1 cellular context compared by ENCODE assay signal in the genomic region with DNA sequence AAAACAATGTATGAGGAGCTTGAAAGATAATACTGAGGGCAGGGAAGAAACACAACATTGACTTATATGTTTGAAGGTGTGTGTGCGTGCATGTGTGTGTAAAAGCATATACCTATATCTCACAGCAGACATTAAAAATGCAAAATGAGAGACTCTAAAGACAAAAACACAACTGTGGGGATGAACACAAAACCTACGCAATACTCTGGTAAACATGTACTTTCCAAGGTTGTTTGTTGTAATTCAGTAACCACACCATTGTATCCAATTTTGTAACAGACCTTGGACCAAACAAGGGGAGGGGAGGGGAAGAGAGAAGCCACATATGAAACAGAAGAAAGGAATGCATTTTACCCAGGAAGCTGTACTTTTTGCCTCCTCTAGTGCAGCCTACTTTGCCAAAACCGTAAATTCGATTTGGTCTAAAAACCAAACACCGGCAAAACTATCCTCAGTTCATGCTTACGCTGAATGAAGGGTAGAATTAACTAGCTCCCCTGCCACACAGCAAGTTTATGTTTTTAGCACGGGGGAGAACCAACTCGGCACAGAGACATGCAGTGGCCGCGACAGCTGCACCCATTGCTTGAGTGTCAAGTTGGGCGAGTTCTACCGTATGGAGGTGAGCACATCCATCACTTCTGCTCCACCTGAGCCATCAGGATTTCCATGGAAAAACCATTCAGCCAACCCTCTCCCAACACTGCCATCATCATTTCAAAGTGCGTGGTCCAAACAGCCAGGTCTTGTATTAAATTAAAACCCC.
TF ChIP-seq lines count a peak whose summit lies in the region.

No MANE protein-coding gene starts in this region.

TF ChIP-seq in HepG2, 621 proteins besides CTCF, POLR2A, EP300 and RAD21 (continued from another document and continues in another):
- TF ChIP-seq, protein P1, sequence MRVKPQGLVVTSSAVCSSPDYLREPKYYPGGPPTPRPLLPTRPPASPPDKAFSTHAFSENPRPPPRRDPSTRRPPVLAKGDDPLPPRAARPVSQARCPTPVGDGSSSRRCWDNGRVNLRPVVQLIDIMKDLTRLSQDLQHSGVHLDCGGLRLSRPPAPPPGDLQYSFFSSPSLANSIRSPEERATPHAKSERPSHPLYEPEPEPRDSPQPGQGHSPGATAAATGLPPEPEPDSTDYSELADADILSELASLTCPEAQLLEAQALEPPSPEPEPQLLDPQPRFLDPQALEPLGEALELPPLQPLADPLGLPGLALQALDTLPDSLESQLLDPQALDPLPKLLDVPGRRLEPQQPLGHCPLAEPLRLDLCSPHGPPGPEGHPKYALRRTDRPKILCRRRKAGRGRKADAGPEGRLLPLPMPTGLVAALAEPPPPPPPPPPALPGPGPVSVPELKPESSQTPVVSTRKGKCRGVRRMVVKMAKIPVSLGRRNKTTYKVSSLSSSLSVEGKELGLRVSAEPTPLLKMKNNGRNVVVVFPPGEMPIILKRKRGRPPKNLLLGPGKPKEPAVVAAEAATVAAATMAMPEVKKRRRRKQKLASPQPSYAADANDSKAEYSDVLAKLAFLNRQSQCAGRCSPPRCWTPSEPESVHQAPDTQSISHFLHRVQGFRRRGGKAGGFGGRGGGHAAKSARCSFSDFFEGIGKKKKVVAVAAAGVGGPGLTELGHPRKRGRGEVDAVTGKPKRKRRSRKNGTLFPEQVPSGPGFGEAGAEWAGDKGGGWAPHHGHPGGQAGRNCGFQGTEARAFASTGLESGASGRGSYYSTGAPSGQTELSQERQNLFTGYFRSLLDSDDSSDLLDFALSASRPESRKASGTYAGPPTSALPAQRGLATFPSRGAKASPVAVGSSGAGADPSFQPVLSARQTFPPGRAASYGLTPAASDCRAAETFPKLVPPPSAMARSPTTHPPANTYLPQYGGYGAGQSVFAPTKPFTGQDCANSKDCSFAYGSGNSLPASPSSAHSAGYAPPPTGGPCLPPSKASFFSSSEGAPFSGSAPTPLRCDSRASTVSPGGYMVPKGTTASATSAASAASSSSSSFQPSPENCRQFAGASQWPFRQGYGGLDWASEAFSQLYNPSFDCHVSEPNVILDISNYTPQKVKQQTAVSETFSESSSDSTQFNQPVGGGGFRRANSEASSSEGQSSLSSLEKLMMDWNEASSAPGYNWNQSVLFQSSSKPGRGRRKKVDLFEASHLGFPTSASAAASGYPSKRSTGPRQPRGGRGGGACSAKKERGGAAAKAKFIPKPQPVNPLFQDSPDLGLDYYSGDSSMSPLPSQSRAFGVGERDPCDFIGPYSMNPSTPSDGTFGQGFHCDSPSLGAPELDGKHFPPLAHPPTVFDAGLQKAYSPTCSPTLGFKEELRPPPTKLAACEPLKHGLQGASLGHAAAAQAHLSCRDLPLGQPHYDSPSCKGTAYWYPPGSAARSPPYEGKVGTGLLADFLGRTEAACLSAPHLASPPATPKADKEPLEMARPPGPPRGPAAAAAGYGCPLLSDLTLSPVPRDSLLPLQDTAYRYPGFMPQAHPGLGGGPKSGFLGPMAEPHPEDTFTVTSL (CRISPR knock-in tag; IDR thresholded peaks at IDR 0.05; ENCODE audit: borderline replicate concordance) = peak; percentile 92; the same call in 1 of the 2 replicates
- TF ChIP-seq SALL1 (CRISPR knock-in tag; IDR thresholded peaks at IDR 0.05) (peak; percentile 52), ZNF670 (CRISPR knock-in tag; IDR thresholded peaks at IDR 0.05; ENCODE audit: borderline replicate concordance) (peak; percentile 52; the same call in 1 of the 2 replicates), SNAI1 (CRISPR knock-in tag; IDR thresholded peaks at IDR 0.05; ENCODE audit: borderline replicate concordance) (no peak), PRPF4 (IDR thresholded peaks at IDR 0.05; ENCODE audit: low read depth, low read length, poor library complexity, severe bottlenecking) (no peak), MEIS1 (CRISPR knock-in tag; IDR thresholded peaks at IDR 0.05; ENCODE audit: borderline replicate concordance) (no peak), ZNF232 (CRISPR knock-in tag; IDR thresholded peaks at IDR 0.05; ENCODE audit: borderline replicate concordance) (no peak), RXRA (CRISPR knock-in tag; IDR thresholded peaks at IDR 0.05) (0 out of 2 replicates have a peak, but pooled peaks have one; percentile 48), TAF1 (CRISPR knock-in tag; IDR thresholded peaks at IDR 0.05) (peak; percentile 31; the same call in 1 of the 2 replicates), ZBTB3 (CRISPR knock-in tag; IDR thresholded peaks at IDR 0.05; ENCODE audit: borderline replicate concordance, low read depth) (peak; percentile 54; the same call in 1 of the 2 replicates), ZMYM2 (CRISPR knock-in tag; IDR thresholded peaks at IDR 0.05) (peak; percentile 14; the same call in 1 of the 2 replicates), ZNF678 (CRISPR knock-in tag; IDR thresholded peaks at IDR 0.05) (no peak), SRF (IDR thresholded peaks at IDR 0.05; ENCODE audit: low read depth, low read length) (peak; percentile 26; the same call in 1 of the 2 replicates), ETV6 (CRISPR knock-in tag; conservative IDR thresholded peaks at IDR 0.05) (no peak), ZNF878 (CRISPR knock-in tag; IDR thresholded peaks at IDR 0.05) (peak; percentile 77), EHMT2 (IDR thresholded peaks at IDR 0.05; ENCODE audit: borderline replicate concordance, low read depth, low read length) (peak; percentile 73; the same call in 1 of the 2 replicates), ZNF616 (CRISPR knock-in tag; IDR thresholded peaks at IDR 0.05; ENCODE audit: low read depth) (no peak), TSC22D2 (CRISPR knock-in tag; IDR thresholded peaks at IDR 0.05; ENCODE audit: borderline replicate concordance) (no peak), REPIN1 (CRISPR knock-in tag; IDR thresholded peaks at IDR 0.05; ENCODE audit: borderline replicate concordance, low read depth) (peak; percentile 43; the same call in 1 of the 2 replicates), FOXK1 (CRISPR knock-in tag; IDR thresholded peaks at IDR 0.05; ENCODE audit: borderline replicate concordance, low read depth) (peak; percentile 96), NCOA2 (CRISPR knock-in tag; IDR thresholded peaks at IDR 0.05) (peak; percentile 94), ZFP36L2 (CRISPR knock-in tag; IDR thresholded peaks at IDR 0.05) (no peak), BCL6 (CRISPR knock-in tag; IDR thresholded peaks at IDR 0.05) (peak; percentile 95), KDM5A (IDR thresholded peaks at IDR 0.05; ENCODE audit: borderline replicate concordance, low read length) (peak; percentile 31; the same call in 1 of the 2 replicates), ZNF263 (CRISPR knock-in tag; IDR thresholded peaks at IDR 0.05) (peak; percentile 66; the same call in 1 of the 2 replicates), SNAPC2 (CRISPR knock-in tag; IDR thresholded peaks at IDR 0.05) (no peak), RCOR2 (CRISPR knock-in tag; IDR thresholded peaks at IDR 0.05) (peak; percentile 53; the same call in 1 of the 2 replicates), MAZ (IDR thresholded peaks at IDR 0.05; ENCODE audit: borderline replicate concordance, low read depth, low read length) (0 out of 2 replicates have a peak, but pooled peaks have one; percentile 66), MAZ (CRISPR knock-in tag; IDR thresholded peaks at IDR 0.05; ENCODE audit: low read depth) (peak; percentile 67), ZNF776 (CRISPR knock-in tag; IDR thresholded peaks at IDR 0.05) (no peak)
- TF ChIP-seq, protein P2, sequence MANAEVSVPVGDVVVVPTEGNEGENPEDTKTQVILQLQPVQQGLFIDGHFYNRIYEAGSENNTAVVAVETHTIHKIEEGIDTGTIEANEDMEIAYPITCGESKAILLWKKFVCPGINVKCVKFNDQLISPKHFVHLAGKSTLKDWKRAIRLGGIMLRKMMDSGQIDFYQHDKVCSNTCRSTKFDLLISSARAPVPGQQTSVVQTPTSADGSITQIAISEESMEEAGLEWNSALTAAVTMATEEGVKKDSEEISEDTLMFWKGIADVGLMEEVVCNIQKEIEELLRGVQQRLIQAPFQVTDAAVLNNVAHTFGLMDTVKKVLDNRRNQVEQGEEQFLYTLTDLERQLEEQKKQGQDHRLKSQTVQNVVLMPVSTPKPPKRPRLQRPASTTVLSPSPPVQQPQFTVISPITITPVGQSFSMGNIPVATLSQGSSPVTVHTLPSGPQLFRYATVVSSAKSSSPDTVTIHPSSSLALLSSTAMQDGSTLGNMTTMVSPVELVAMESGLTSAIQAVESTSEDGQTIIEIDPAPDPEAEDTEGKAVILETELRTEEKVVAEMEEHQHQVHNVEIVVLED (CRISPR knock-in tag; IDR thresholded peaks at IDR 0.05; ENCODE audit: borderline replicate concordance) = peak; percentile 63; the same call in 1 of the 2 replicates
- TF ChIP-seq, protein P3, sequence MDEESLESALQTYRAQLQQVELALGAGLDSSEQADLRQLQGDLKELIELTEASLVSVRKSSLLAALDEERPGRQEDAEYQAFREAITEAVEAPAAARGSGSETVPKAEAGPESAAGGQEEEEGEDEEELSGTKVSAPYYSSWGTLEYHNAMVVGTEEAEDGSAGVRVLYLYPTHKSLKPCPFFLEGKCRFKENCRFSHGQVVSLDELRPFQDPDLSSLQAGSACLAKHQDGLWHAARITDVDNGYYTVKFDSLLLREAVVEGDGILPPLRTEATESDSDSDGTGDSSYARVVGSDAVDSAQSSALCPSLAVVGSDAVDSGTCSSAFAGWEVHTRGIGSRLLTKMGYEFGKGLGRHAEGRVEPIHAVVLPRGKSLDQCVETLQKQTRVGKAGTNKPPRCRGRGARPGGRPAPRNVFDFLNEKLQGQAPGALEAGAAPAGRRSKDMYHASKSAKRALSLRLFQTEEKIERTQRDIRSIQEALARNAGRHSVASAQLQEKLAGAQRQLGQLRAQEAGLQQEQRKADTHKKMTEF (CRISPR knock-in tag; IDR thresholded peaks at IDR 0.05) = peak; percentile 63; the same call in 1 of the 2 replicates
- TF ChIP-seq, protein P4, sequence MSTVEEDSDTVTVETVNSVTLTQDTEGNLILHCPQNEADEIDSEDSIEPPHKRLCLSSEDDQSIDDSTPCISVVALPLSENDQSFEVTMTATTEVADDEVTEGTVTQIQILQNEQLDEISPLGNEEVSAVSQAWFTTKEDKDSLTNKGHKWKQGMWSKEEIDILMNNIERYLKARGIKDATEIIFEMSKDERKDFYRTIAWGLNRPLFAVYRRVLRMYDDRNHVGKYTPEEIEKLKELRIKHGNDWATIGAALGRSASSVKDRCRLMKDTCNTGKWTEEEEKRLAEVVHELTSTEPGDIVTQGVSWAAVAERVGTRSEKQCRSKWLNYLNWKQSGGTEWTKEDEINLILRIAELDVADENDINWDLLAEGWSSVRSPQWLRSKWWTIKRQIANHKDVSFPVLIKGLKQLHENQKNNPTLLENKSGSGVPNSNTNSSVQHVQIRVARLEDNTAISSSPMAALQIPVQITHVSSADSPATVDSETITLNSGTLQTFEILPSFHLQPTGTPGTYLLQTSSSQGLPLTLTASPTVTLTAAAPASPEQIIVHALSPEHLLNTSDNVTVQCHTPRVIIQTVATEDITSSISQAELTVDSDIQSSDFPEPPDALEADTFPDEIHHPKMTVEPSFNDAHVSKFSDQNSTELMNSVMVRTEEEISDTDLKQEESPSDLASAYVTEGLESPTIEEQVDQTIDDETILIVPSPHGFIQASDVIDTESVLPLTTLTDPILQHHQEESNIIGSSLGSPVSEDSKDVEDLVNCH (CRISPR knock-in tag; IDR thresholded peaks at IDR 0.05) = no peak
- TF ChIP-seq, protein P5, sequence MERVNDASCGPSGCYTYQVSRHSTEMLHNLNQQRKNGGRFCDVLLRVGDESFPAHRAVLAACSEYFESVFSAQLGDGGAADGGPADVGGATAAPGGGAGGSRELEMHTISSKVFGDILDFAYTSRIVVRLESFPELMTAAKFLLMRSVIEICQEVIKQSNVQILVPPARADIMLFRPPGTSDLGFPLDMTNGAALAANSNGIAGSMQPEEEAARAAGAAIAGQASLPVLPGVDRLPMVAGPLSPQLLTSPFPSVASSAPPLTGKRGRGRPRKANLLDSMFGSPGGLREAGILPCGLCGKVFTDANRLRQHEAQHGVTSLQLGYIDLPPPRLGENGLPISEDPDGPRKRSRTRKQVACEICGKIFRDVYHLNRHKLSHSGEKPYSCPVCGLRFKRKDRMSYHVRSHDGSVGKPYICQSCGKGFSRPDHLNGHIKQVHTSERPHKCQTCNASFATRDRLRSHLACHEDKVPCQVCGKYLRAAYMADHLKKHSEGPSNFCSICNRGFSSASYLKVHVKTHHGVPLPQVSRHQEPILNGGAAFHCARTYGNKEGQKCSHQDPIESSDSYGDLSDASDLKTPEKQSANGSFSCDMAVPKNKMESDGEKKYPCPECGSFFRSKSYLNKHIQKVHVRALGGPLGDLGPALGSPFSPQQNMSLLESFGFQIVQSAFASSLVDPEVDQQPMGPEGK (CRISPR knock-in tag; IDR thresholded peaks at IDR 0.05) = peak; percentile 44; the same call in 1 of the 2 replicates
- TF ChIP-seq, protein P6, sequence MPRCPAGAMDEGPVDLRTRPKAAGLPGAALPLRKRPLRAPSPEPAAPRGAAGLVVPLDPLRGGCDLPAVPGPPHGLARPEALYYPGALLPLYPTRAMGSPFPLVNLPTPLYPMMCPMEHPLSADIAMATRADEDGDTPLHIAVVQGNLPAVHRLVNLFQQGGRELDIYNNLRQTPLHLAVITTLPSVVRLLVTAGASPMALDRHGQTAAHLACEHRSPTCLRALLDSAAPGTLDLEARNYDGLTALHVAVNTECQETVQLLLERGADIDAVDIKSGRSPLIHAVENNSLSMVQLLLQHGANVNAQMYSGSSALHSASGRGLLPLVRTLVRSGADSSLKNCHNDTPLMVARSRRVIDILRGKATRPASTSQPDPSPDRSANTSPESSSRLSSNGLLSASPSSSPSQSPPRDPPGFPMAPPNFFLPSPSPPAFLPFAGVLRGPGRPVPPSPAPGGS (CRISPR knock-in tag; IDR thresholded peaks at IDR 0.05) = no peak
- TF ChIP-seq, protein P7, sequence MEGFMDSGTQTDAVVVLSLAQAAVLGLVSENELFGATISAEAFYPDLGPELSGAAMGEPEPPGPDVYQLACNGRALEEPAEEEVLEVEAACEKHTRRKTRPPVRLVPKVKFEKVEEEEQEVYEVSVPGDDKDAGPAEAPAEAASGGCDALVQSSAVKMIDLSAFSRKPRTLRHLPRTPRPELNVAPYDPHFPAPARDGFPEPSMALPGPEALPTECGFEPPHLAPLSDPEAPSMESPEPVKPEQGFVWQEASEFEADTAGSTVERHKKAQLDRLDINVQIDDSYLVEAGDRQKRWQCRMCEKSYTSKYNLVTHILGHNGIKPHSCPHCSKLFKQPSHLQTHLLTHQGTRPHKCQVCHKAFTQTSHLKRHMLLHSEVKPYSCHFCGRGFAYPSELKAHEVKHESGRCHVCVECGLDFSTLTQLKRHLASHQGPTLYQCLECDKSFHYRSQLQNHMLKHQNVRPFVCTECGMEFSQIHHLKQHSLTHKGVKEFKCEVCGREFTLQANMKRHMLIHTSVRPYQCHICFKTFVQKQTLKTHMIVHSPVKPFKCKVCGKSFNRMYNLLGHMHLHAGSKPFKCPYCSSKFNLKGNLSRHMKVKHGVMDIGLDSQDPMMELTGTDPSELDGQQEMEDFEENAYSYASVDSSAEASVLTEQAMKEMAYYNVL (CRISPR knock-in tag; IDR thresholded peaks at IDR 0.05; ENCODE audit: borderline replicate concordance) = peak; percentile 90; the same call in 1 of the 2 replicates
- TF ChIP-seq, protein P8, sequence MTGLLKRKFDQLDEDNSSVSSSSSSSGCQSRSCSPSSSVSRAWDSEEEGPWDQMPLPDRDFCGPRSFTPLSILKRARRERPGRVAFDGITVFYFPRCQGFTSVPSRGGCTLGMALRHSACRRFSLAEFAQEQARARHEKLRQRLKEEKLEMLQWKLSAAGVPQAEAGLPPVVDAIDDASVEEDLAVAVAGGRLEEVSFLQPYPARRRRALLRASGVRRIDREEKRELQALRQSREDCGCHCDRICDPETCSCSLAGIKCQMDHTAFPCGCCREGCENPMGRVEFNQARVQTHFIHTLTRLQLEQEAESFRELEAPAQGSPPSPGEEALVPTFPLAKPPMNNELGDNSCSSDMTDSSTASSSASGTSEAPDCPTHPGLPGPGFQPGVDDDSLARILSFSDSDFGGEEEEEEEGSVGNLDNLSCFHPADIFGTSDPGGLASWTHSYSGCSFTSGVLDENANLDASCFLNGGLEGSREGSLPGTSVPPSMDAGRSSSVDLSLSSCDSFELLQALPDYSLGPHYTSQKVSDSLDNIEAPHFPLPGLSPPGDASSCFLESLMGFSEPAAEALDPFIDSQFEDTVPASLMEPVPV (CRISPR knock-in tag; IDR thresholded peaks at IDR 0.05) = peak; percentile 62; the same call in 1 of the 2 replicates
